10 cellular contexts compared by ENCODE assay signal in the genomic region with DNA sequence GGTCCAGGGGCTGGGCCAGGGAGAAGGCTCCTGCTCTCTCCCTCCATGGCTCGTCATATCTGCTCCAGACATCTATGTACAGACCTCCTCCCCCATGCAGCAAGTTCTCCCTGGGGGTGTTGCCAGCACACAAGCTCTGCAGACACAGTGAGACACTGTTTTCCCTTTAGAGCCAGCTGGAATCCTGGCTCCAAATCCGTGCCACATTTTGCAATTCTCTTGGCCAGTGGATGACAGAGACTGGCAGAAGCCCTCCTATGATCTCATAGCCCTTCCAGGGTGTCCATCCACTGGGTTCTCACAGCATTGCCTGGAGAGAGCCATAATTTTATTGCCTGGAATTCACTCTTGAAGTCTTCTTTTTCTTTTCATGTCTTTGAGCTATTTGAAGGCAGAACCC.
DNase-seq lines count a peak whose midpoint lies in the region; ATAC-seq and TF ChIP-seq lines count a peak whose summit lies in the region.
"Had no signal": no experiment of that assay in that cellular context is flagged by ENCODE, and none has a peak within 500 bp of the region (broad histone marks: within the 10 kb centered on the region; RNA-seq: fewer than 3 reads in every experiment).

No MANE protein-coding gene starts in this region.

- WGBS in mammary epithelial cell (ENCODE audit: low coverage, missing lambda C conversion rate), result 0% methylated on average over 2 of the region's 2 CpGs

- H3K79me2 ChIP-seq in mammary epithelial cell (ENCODE audit: insufficient read depth, low read length), result no peaks in the 10 kb centered on the region

- no TSS peak for BruUV-seq in mammary epithelial cell (replicated peaks; lab: Mats Ljungman, UMichigan)

- DNase-seq in NCI-H82 (lab: John Stamatoyannopoulos, UW) (peak; percentile 47), NCI-H82 treated with DMSO at 0.1 percent for 48 hours (lab: John Stamatoyannopoulos, UW; ENCODE audit: unreplicated experiment) (no peak), mammary epithelial cell (peak; percentile 12), islet precursor cell (peak; percentile 96), uterus (peak; percentile 43 to 54), DMS153 (lab: John Stamatoyannopoulos, UW) (no peak)
- no peak for DNase-seq in stimulated activated naive CD4-positive, alpha-beta T cell treated with Interleukin-2 at 50 U/mL for 16 hours (lab: John Stamatoyannopoulos, UW)
- DNase-seq: activated T-cell treated with anti-CD3 and anti-CD28 coated beads, Interleukin-2, amount 50 U/mL, for 24 hours had no signal

- H3K36me3 ChIP-seq in mammary epithelial cell (ENCODE audit: insufficient read depth, low read length), result no peaks in the 10 kb centered on the region
- no peaks in the 10 kb centered on the region for H3K36me3 ChIP-seq in uterus

- H3K9ac ChIP-seq in mammary epithelial cell (ENCODE audit: insufficient read depth, low read length), result no peak overlapping the region

- H3K27me3 ChIP-seq in mammary epithelial cell (ENCODE audit: insufficient read depth, low read length), result peaks cover 16% of the 10 kb centered on the region
- no peaks in the 10 kb centered on the region for H3K27me3 ChIP-seq in uterus

- CTCF ChIA-PET in mammary epithelial cell (lab: Charles Lee; ENCODE audit: low non-redundant PET), result no interaction called here

- H4K20me1 ChIP-seq in mammary epithelial cell (ENCODE audit: insufficient read depth, low read length), result no peaks in the 10 kb centered on the region

- H3K4me2 ChIP-seq in mammary epithelial cell (ENCODE audit: insufficient read depth, low read depth, low read length), result no peak overlapping the region

- in situ Hi-C loops in mammary epithelial cell (cut with MboI; ENCODE audit: low sequenced_read_pairs in 2 of 2), result no loop called here

- H3K4me1 ChIP-seq in mammary epithelial cell (ENCODE audit: insufficient read depth, low read length), result no peaks in the 10 kb centered on the region
- H3K4me1 ChIP-seq in uterus, result peaks cover 0 to 7% of the 10 kb centered on the region in 2 donors

- dilution Hi-C loops in mammary epithelial cell (cut with HindIII; ENCODE audit: low sequenced_read_pairs), result no loop called here

- intact Hi-C loops in mammary epithelial cell (cut with micrococcal nuclease) (no loop called here), uterus (cut with DNase I; ENCODE audit: low total_unique reads) (no loop called here)

- H3K27ac ChIP-seq in mammary epithelial cell (ENCODE audit: insufficient read depth, low read depth, low read length), result no peak overlapping the region
- H3K27ac ChIP-seq in uterus, result no peak overlapping the region
- H3K27ac ChIP-seq: C4-2B had no signal

- ATAC-seq in GM21447 (IDR thresholded peaks at IDR 0.05; ENCODE audit: unreplicated experiment), result no peak

- no peak for TF ChIP-seq CTCF in mammary epithelial cell (conservative IDR thresholded peaks at IDR 0.05 in 1 of 2, IDR thresholded peaks at IDR 0.05 in 1 of 2; ENCODE audit: extremely low read depth in 1 of 2, insufficient read depth in 1 of 2, low read depth in 1 of 2, low read length in 2 of 2)
- TF ChIP-seq CTCF in uterus (IDR thresholded peaks at IDR 0.05), result no peak

- TF ChIP-seq POLR2A in uterus (IDR thresholded peaks at IDR 0.05), result no peak

- H3K9me3 ChIP-seq in mammary epithelial cell (replicated peaks; ENCODE audit: insufficient read depth, low read length) (no peaks in the 10 kb centered on the region), uterus (no peaks in the 10 kb centered on the region)

- no peak overlapping the region for H3K4me3 ChIP-seq in mammary epithelial cell (replicated peaks in 1 of 3; ENCODE audit: insufficient read depth in 1 of 3, low read depth in 2 of 3, low read length in 3 of 3)
- no peak overlapping the region for H3K4me3 ChIP-seq in uterus

- no peak overlapping the region for H2AFZ ChIP-seq in mammary epithelial cell (ENCODE audit: low read depth, low read length)

Comparison
In these comparisons a context has a peak if more than half of its experiments do, and no peak if none do; other contexts are left out.
1. DNase-seq: peak in NCI-H82 (single experiment), mammary epithelial cell (single experiment), islet precursor cell (single experiment) and uterus (2 of 2); none in NCI-H82 treated with DMSO at 0.1 percent for 48 hours (single experiment), stimulated activated naive CD4-positive, alpha-beta T cell treated with Interleukin-2 at 50 U/mL for 16 hours (single experiment) and DMS153 (single experiment).